ENCODE assay signal across 8 cellular contexts in the genomic region with DNA sequence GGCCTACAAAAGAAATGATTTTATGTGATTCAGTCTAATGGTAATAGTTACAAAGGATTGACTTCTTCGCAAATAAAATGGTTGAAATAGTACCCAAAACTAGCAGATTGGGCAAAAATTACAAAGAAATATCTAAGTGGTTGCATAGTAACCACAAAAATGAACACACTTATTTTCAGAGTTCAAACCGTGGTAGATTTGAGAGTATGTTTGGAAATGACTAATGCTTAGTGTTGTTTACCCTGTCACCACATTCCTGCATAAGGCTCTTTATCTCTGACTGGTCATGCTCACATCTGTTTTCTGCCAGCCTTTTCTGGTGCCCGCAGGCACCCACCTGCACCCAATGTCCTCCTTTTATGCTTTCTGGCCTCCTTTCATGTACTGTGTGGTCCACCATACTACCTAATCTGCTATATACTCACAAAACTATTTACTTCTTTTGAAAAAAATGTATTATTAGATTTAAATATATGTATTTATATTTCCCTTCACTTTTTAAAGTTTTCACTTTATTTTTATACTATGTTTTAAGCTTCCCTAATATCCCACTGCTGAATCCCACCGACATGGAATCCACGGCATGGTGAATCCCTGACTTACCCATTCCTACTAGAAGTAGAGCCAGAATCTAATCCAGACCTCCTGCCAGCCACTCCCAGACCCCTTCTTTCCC. TPM values are rescaled to one million over a fixed set of nuclear protein-coding genes. Genes with fewer than 3 reads are reported as not detected.
DNase-seq lines count a peak whose midpoint lies in the region; ATAC-seq, FAIRE-seq and TF ChIP-seq lines count a peak whose summit lies in the region.

No MANE protein-coding gene starts in this region.

- H3K9me3 Mint-ChIP-seq in stimulated activated naive CD8-positive, alpha-beta T cell treated with anti-CD3 and anti-CD28 coated beads, Interleukin-15, amount 100 ng/mL, for 72 hours = no peaks in the 10 kb centered on the region

- no peak overlapping the region for H3K18ac ChIP-seq in H1 (ENCODE audit: extremely low read depth, low read length)

- no peak for TF ChIP-seq RAD21 in H1 (IDR thresholded peaks at IDR 0.05 in 1 of 2, conservative IDR thresholded peaks at IDR 0.05 in 1 of 2; ENCODE audit: low read depth in 2 of 2, low read length in 2 of 2)

- H2BK15ac ChIP-seq in H1 (ENCODE audit: low read length) = no peak overlapping the region

- H4K20me1 ChIP-seq in H1 (replicated peaks in 1 of 2; ENCODE audit: control insufficient read depth in 1 of 2, insufficient read depth in 2 of 2, low read length in 2 of 2) = no peaks in the 10 kb centered on the region

- no peak for TF ChIP-seq POLR2A in H1 (IDR thresholded peaks at IDR 0.05; ENCODE audit: control extremely low read depth in 1 of 2, low read depth in 2 of 2, low read length in 2 of 2)

- no peak for TF ChIP-seq EP300 in H1 (IDR thresholded peaks at IDR 0.05; ENCODE audit: borderline replicate concordance in 1 of 2, low read depth in 2 of 2, low read length in 2 of 2)

- peak overlapping the region; percentile 86 to 99 for H3K27ac Mint-ChIP-seq in stimulated activated naive CD8-positive, alpha-beta T cell treated with anti-CD3 and anti-CD28 coated beads, Interleukin-15, amount 100 ng/mL, for 72 hours

- no peak overlapping the region for H3K4me2 ChIP-seq in H1 (ENCODE audit: insufficient read depth in 1 of 2, low read depth in 2 of 2, low read length in 2 of 2)

- TF ChIP-seq CTCF in AG04450 (IDR thresholded peaks at IDR 0.05; ENCODE audit: low read depth, low read length) = no peak
- no peak for TF ChIP-seq CTCF in H1 (IDR thresholded peaks at IDR 0.05; ENCODE audit: control extremely low read depth in 1 of 3, insufficient read depth in 1 of 3, low read depth in 1 of 3, low read length in 3 of 3)

- H3K79me1 ChIP-seq in H1 (ENCODE audit: low read depth, low read length) = no peaks in the 10 kb centered on the region

- no peak overlapping the region for H2BK20ac ChIP-seq in H1 (ENCODE audit: low read length)

- H3K27me3 ChIP-seq in AG04450 (ENCODE audit: control insufficient read depth, insufficient read depth, low read length) (no peaks in the 10 kb centered on the region), H1 (replicated peaks in 1 of 4; ENCODE audit: control insufficient read depth in 3 of 4, extremely low read depth in 1 of 4, insufficient read depth in 3 of 4, low read length in 3 of 4) (no peaks in the 10 kb centered on the region)

- H3K9me3 ChIP-seq in AG04450 (ENCODE audit: control insufficient read depth, insufficient read depth, low read length) = no peaks in the 10 kb centered on the region
- H3K9me3 ChIP-seq in H1 (ENCODE audit: insufficient read depth in 2 of 2, low read depth in 1 of 2, low read length in 1 of 2) = no peaks in the 10 kb centered on the region

- no peak overlapping the region for H3K14ac ChIP-seq in H1 (ENCODE audit: insufficient read length)

- peak overlapping the region; percentile 29 to 79 for H3K4me3 Mint-ChIP-seq in stimulated activated naive CD8-positive, alpha-beta T cell treated with anti-CD3 and anti-CD28 coated beads, Interleukin-15, amount 100 ng/mL, for 72 hours

- H3K79me2 ChIP-seq in H1 (ENCODE audit: control insufficient read depth in 1 of 2, insufficient read depth in 2 of 2, low read length in 2 of 2) = no peaks in the 10 kb centered on the region

- 75% methylated on average over 5 of the region's 5 CpGs; no CpG with 5 or more reads in 1 of the 2 experiments for WGBS in H1 (ENCODE audit: extremely low coverage in 1 of 2, insufficient coverage in 1 of 2, insufficient read length in 1 of 2, insufficient replicate concordance in 2 of 2, low coverage in 1 of 2, low lambda C conversion rate in 2 of 2, missing lambda C conversion rate in 1 of 2), 2 experiments

- H4K5ac ChIP-seq in H1 (ENCODE audit: insufficient read length, low read depth, low read length) = no peak overlapping the region

- ATAC-seq in GM18873 (IDR thresholded peaks at IDR 0.05; ENCODE audit: low FRiP score, unreplicated experiment) (peak; percentile 93), HG03066 (IDR thresholded peaks at IDR 0.05; ENCODE audit: low read depth, unreplicated experiment) (peak; percentile 87)
- peak; percentile 97 for ATAC-seq in stimulated activated naive CD8-positive, alpha-beta T cell treated with anti-CD3 and anti-CD28 coated beads, Interleukin-15, amount 100 ng/mL, for 72 hours

- H4K91ac ChIP-seq in H1 (replicated peaks; ENCODE audit: insufficient read length, low read length) = no peak overlapping the region

- 0 out of 7 replicates have a peak, but pooled peaks cover 0 to 3% (median 0%) of the 10 kb centered on the region in 4 experiments for H3K4me1 ChIP-seq in H1 (replicated peaks in 1 of 4; ENCODE audit: control insufficient read depth in 3 of 4, insufficient read depth in 4 of 4, low read length in 3 of 4)

- no peak overlapping the region for H2AFZ ChIP-seq in H1 (ENCODE audit: low read length)

- H3K23ac ChIP-seq in H1 (ENCODE audit: insufficient read length) = no peak overlapping the region

- CTCF ChIA-PET in AG04450 (lab: Charles Lee) = interaction anchor here (1.0 kb wide), 2 partner anchors 17 to 745 kb away, joined by 3 to 4 read pairs; no protein-coding TSS in a partner anchor
- CTCF ChIA-PET in H1 (lab: Charles Lee; ENCODE audit: partially characterized antibody) = interaction anchor here (0.7 kb wide), 1 partner anchor 1253 kb away, joined by 3 read pairs; no protein-coding TSS in a partner anchor

- H3K23me2 ChIP-seq in H1 (ENCODE audit: low read depth, low read length) = no peaks in the 10 kb centered on the region

- no peak overlapping the region for H3K9ac ChIP-seq in H1 (replicated peaks in 1 of 4; ENCODE audit: extremely low read depth in 1 of 4, low read depth in 3 of 4, low read length in 3 of 4)

- no peak overlapping the region for H4K8ac ChIP-seq in H1 (ENCODE audit: extremely low read depth, insufficient read depth, low read length)

- no peak overlapping the region for H3K56ac ChIP-seq in H1 (replicated peaks; ENCODE audit: insufficient read length, low read depth, low read length)

- no peak overlapping the region for H3K4ac ChIP-seq in H1 (replicated peaks; ENCODE audit: insufficient read length, low read depth, low read length)

- H2AK5ac ChIP-seq in H1 (ENCODE audit: low read depth, low read length) = no peak overlapping the region

- no peak overlapping the region for H2BK12ac ChIP-seq in H1 (ENCODE audit: low read depth, low read length)

- H3K4me1 Mint-ChIP-seq in stimulated activated naive CD8-positive, alpha-beta T cell treated with anti-CD3 and anti-CD28 coated beads, Interleukin-15, amount 100 ng/mL, for 72 hours = peaks cover 87% of the 10 kb centered on the region

- H3K4me3 ChIP-seq in AG04450 (ENCODE audit: low read depth, low read length) = no peak overlapping the region
- no peak overlapping the region for H3K4me3 ChIP-seq in H1 (ENCODE audit: extremely low read depth in 1 of 4, insufficient read depth in 2 of 4, low read depth in 3 of 4, low read length in 4 of 4)

- POLR2A ChIA-PET in AG04450 (lab: Yijun Ruan, JAX) = interaction anchor here (0.7 to 1.1 kb wide), 2 partner anchors 13 to 173 kb away, joined by 3 to 4 read pairs; no protein-coding TSS in a partner anchor
- POLR2A ChIA-PET in H1 (lab: Charles Lee; ENCODE audit: partially characterized antibody) = no interaction called here

- H3K27ac ChIP-seq in AG04450 (ENCODE audit: low read depth, low read length) (peak overlapping the region; percentile 65), H1 (ENCODE audit: low read depth, low read length) (no peak overlapping the region)

- H2BK5ac ChIP-seq in H1 (ENCODE audit: low read depth, low read length) = no peak overlapping the region

- H3K36me3 ChIP-seq in H1 (ENCODE audit: control insufficient read depth in 2 of 4, insufficient read depth in 4 of 4, low read length in 3 of 4) = no peaks in the 10 kb centered on the region

- no peaks in the 10 kb centered on the region for H3K27me3 Mint-ChIP-seq in stimulated activated naive CD8-positive, alpha-beta T cell treated with anti-CD3 and anti-CD28 coated beads, Interleukin-15, amount 100 ng/mL, for 72 hours

- FAIRE-seq in H1 (lab: Jason Lieb, UNC) = no peak

- H2BK120ac ChIP-seq in H1 (replicated peaks; ENCODE audit: low read depth, low read length) = no peak overlapping the region

- peak; percentile 78 for DNase-seq in AG04450 (ENCODE audit: low read depth, low spot score)
- DNase-seq in SIG-M5 (lab: John Stamatoyannopoulos, UW) = peak; percentile 76
- no peak for DNase-seq in H1 (ENCODE audit: low read depth in 1 of 2, low spot score in 2 of 2)
- DNase-seq in stimulated activated naive CD8-positive, alpha-beta T cell treated with anti-CD3 and anti-CD28 coated beads, Interleukin-15, amount 100 ng/mL, for 72 hours = peak; percentile 40 to 59
- no peak for DNase-seq in NCI-H128 (lab: John Stamatoyannopoulos, UW; ENCODE audit: unreplicated experiment)
- no peak for DNase-seq in iPS-NIHi11 (ENCODE audit: low spot score)

TF ChIP-seq in H1, 55 proteins besides CTCF, POLR2A, EP300 and RAD21 (continues in another document):
- TF ChIP-seq SAP30 (IDR thresholded peaks at IDR 0.05; ENCODE audit: insufficient read depth, insufficient replicate concordance, low read length) (no peak), JUND (IDR thresholded peaks at IDR 0.05; ENCODE audit: low read length) (peak; percentile 50; the same call in 1 of the 2 replicates), POU5F1 (IDR thresholded peaks at IDR 0.05; ENCODE audit: low read depth, low read length) (no peak), CTBP2 (IDR thresholded peaks at IDR 0.05; ENCODE audit: borderline replicate concordance, insufficient read depth, insufficient read length, low read length) (no peak), CBX8 (IDR thresholded peaks at IDR 0.05; ENCODE audit: borderline replicate concordance, low read depth, low read length) (no peak), SRF (IDR thresholded peaks at IDR 0.05; ENCODE audit: low read depth, low read length) (no peak), CREB1 (IDR thresholded peaks at IDR 0.05) (no peak), TCF12 (IDR thresholded peaks at IDR 0.05; ENCODE audit: low read depth, low read length) (0 out of 2 replicates have a peak, but pooled peaks have one; percentile 73), SIX5 (IDR thresholded peaks at IDR 0.05; ENCODE audit: low read depth, low read length) (no peak), TAF1 (IDR thresholded peaks at IDR 0.05; ENCODE audit: low read depth, low read length) (no peak)

RNA-seq across cellular contexts. Expression of a gene that starts 30.3 kb away (rescaled TPM):
- 0.05 TPM in 1 of 2 replicates, not detected in the other for polyA plus RNA-seq in AG04450 (2011; rRNA removed)
- polyA minus RNA-seq in AG04450 (2011; rRNA and poly(A)+ RNA removed) = not detected in 2 replicates
- not detected in 2 replicates for total RNA-seq in H1 (2021; fragmentation: NEBNext Ultra II Directional; extraction: Animal tissue kit (Norgen Biotek cat#: 25700))
- 0.05 TPM in 1 of 2 replicates, not detected in the other for polyA plus RNA-seq in H1 (2011; rRNA removed)
- polyA plus RNA-seq in H1 (2011; cell fraction: cytosol; rRNA removed) = 0.09 TPM
- not detected for polyA plus RNA-seq in H1 (2011; cell fraction: nucleus; rRNA removed)
- 0.10 TPM in 1 of 4 replicates, not detected in the others for polyA plus RNA-seq in H1 (2012, experiment 1 of 2)
- polyA plus RNA-seq in H1 (2012, experiment 2 of 2) = not detected
- polyA plus RNA-seq in H1 (2013, experiment 1 of 2) = 0.08 TPM
- 0.09 TPM for polyA plus RNA-seq in H1 (2013, experiment 2 of 2)
- polyA minus RNA-seq in H1 (2011; rRNA and poly(A)+ RNA removed) = not detected in 2 replicates
- polyA minus RNA-seq in H1 (2011; cell fraction: cytosol; rRNA and poly(A)+ RNA removed) = not detected
- not detected for polyA minus RNA-seq in H1 (2011; cell fraction: nucleus; rRNA and poly(A)+ RNA removed)

Comparison
In these comparisons a context has a peak if more than half of its experiments do, and no peak if none do; other contexts are left out.
1. DNase-seq: peak in AG04450 (single experiment), SIG-M5 (single experiment) and stimulated activated naive CD8-positive, alpha-beta T cell treated with anti-CD3 and anti-CD28 coated beads, Interleukin-15, amount 100 ng/mL, for 72 hours (2 of 2); none in H1 (0 of 2), NCI-H128 (single experiment) and iPS-NIHi11 (single experiment).
2. Peak in every context shown above with its lines, with median percentiles within 50 percentile points of each other: ATAC-seq.